ENCODE assay signal across 8 cellular contexts in the genomic region with DNA sequence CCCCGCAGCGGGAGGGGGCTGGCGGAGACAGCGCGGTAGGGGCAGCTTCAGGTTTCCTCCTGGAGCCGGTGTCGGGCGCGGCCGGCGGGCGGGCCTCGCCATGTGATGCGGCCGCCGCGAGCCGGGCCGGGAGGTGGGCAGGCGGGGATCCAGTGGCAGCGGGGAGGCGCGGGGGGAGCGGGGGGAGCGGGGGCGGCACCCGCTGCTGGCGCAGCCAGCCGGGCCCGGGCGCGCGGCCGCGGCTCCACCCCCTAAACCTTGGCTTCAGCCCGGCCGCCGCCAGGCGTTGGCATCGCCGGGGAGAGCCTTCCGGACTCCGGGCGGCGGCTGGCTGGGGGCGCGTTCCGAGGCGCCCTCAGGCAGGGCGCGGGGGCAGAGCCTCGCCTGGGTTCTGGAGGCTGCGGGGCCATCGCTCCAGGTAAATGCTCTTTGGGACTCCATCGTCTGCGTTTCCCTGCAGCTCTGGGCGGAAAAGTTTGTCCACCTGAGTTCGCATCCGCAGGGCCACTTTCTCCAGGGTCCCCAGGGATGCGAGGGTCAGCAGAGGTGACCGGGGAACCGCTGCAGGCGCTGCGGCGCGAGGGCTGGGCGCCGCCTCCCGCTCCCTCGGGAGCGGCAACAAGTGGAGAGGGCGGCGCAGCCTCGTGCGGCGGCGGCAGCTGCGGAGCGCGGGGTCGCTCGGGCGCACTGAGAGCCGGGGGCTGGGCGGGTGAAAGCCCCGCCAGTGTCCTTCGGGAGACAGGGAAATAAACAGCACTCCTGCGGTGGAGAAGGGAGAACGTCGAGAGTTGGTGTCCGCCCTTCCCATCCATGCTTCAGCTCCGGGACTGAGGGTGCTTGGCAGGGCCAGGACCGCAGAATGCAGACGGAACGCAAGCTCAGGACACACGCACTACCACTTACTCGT. TPM values are rescaled to one million over a fixed set of nuclear protein-coding genes. Genes with fewer than 3 reads are reported as not detected.
DNase-seq lines count a peak whose midpoint lies in the region; ATAC-seq and TF ChIP-seq lines count a peak whose summit lies in the region.

A gene with protein sequence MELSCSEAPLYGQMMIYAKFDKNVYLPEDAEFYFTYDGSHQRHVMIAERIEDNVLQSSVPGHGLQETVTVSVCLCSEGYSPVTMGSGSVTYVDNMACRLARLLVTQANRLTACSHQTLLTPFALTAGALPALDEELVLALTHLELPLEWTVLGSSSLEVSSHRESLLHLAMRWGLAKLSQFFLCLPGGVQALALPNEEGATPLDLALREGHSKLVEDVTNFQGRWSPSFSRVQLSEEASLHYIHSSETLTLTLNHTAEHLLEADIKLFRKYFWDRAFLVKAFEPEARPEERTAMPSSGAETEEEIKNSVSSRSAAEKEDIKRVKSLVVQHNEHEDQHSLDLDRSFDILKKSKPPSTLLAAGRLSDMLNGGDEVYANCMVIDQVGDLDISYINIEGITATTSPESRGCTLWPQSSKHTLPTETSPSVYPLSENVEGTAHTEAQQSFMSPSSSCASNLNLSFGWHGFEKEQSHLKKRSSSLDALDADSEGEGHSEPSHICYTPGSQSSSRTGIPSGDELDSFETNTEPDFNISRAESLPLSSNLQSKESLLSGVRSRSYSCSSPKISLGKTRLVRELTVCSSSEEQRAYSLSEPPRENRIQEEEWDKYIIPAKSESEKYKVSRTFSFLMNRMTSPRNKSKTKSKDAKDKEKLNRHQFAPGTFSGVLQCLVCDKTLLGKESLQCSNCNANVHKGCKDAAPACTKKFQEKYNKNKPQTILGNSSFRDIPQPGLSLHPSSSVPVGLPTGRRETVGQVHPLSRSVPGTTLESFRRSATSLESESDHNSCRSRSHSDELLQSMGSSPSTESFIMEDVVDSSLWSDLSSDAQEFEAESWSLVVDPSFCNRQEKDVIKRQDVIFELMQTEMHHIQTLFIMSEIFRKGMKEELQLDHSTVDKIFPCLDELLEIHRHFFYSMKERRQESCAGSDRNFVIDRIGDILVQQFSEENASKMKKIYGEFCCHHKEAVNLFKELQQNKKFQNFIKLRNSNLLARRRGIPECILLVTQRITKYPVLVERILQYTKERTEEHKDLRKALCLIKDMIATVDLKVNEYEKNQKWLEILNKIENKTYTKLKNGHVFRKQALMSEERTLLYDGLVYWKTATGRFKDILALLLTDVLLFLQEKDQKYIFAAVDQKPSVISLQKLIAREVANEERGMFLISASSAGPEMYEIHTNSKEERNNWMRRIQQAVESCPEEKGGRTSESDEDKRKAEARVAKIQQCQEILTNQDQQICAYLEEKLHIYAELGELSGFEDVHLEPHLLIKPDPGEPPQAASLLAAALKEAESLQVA (N-terminal part only) (plus strand): TSS at position 292 of the 907 bp plus-strand sequence. CDS start 58,656 bp downstream, outside the sequence.

- H3K9me3 ChIP-seq in mucosa of descending colon, result no peaks in the 10 kb centered on the region

- H3K4me1 Mint-ChIP-seq in CD14-positive monocyte, result peaks cover 8% of the 10 kb centered on the region

- ATAC-seq in GM19397 (IDR thresholded peaks at IDR 0.05; ENCODE audit: unreplicated experiment), result peak; percentile 70
- peak; percentile 94 for ATAC-seq in mucosa of descending colon

- H3K9me3 Mint-ChIP-seq in CD14-positive monocyte, result peaks cover 0 to 4% (median 0%) of the 10 kb centered on the region in 7 donors

- intact Hi-C loops in CD14-positive monocyte (cut with micrococcal nuclease) (no loop called here), mucosa of descending colon (cut with DNase I, micrococcal nuclease) (no loop called here)

- H3K4me3 ChIP-seq in mucosa of descending colon, result peak within 1 kb of the TSS; percentile 6

- DNase-seq in CD14-positive monocyte (ENCODE audit: low spot score) (no peak), NCI-H1092 treated with DMSO at 0.1 percent for 48 hours (lab: John Stamatoyannopoulos, UW) (peak; percentile 83), erythroblast (lab: John Stamatoyannopoulos, UW) (peak; percentile 45 to 50), mucosa of descending colon (peak; percentile 77 to 86 (median 80)), OCI-M2 (lab: John Stamatoyannopoulos, UW; ENCODE audit: unreplicated experiment) (no peak)
- peak; percentile 11 for DNase-seq in activated CD4-positive, alpha-beta T cell treated with anti-CD3 and anti-CD28 coated beads, Interleukin-2, amount 50 U/mL, for 1 hour

- peak within 1 kb of the TSS; percentile 71 to 85 for H3K4me3 Mint-ChIP-seq in CD14-positive monocyte

- H3K36me3 ChIP-seq in mucosa of descending colon (ENCODE audit: low read depth), result no peaks in the 10 kb centered on the region

- H3K27ac Mint-ChIP-seq in CD14-positive monocyte, result no peak within 1 kb of the TSS

- no peak for TF ChIP-seq POLR2A in erythroblast (IDR thresholded peaks at IDR 0.05; ENCODE audit: low read length)

- H3K36me3 Mint-ChIP-seq in CD14-positive monocyte, result no peaks in the 10 kb centered on the region

- TF ChIP-seq CTCF in CD14-positive monocyte (IDR thresholded peaks at IDR 0.05), result no peak
- no peak for TF ChIP-seq CTCF in mucosa of descending colon (IDR thresholded peaks at IDR 0.05)
- no peak for TF ChIP-seq CTCF in subcutaneous adipose tissue (IDR thresholded peaks at IDR 0.05; ENCODE audit: low read depth)

- peaks cover 35 to 47% (median 38%) of the 10 kb centered on the region in 3 donors for H3K27me3 Mint-ChIP-seq in CD14-positive monocyte (ENCODE audit: low read depth in 3 of 3)

- no peaks in the 10 kb centered on the region for H3K4me1 ChIP-seq in mucosa of descending colon (ENCODE audit: low read depth)

RNA-seq across cellular contexts. Expression of the gene that starts here (rescaled TPM):
- not detected for polyA plus RNA-seq in CD14-positive monocyte
- 10 to 100 TPM in 2 of 3 donors, 1 to 10 TPM in 1; 5.4 to 21.7 (median 11.6) TPM for total RNA-seq in mucosa of descending colon
- total RNA-seq in subcutaneous adipose tissue, result 10 to 100 TPM in 3 of 4 donors, 1 to 10 TPM in 1; 9.9 to 46.3 (median 17.3) TPM

Comparison
In these comparisons a context has a peak if more than half of its experiments do, and no peak if none do; other contexts are left out.
1. DNase-seq: peak in NCI-H1092 treated with DMSO at 0.1 percent for 48 hours (single experiment), activated CD4-positive, alpha-beta T cell treated with anti-CD3 and anti-CD28 coated beads, Interleukin-2, amount 50 U/mL, for 1 hour (single experiment), erythroblast (2 of 2) and mucosa of descending colon (3 of 3); none in CD14-positive monocyte (single experiment) and OCI-M2 (single experiment).